In the genomic region with DNA sequence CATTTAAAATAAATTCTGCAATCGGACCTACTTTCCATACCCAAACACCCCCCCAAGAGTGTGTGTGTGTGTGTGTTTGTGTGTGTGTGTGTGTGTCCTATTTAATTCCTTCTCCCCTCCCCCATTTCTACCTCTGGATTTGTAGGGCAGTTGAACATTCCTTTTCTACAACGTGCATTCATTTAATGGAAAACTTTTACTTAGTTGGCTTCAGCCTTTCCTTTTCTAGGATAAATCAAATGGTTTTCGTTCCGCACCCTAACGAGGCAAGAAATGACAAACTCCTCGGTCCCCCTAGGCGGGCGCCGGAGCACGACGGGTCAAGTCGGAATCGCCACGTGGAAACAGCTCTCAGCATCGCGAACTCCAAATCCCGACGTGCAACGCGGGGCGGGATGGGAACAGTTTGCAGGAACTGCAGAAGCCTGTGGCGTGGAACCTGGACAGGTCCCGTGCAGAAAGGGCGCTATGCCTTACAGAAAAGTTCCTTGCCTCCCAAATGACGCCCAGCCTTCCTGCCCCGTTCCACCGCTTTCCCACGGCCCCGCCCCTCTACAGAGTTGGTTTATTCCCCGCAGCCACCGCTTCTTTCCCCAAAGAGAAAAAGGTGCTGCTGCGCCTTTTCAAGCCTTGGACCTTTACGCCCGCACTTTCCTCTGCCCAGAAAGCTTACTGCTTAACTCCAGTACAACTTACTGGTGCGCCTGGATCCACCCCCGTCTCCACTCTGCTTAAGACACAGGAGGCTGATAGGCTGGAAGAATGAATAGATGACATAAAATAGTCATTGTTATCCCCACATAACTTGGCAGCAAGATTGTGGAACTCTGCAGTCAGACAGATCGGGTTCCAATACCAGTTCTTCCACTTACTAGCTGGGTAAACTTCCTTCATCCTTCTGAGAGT, we compare ENCODE assay signal across 8 cellular contexts. TPM values are rescaled to one million over a fixed set of nuclear protein-coding genes. Genes with fewer than 3 reads are reported as not detected.
DNase-seq lines count a peak whose midpoint lies in the region; ATAC-seq lines count a peak whose summit lies in the region.

No MANE protein-coding gene starts in this region.

- H3K4me3 Mint-ChIP-seq in activated CD4-positive, alpha-beta memory T cell treated with anti-CD3 and anti-CD28 coated beads for 36 hours = peak overlapping the region; percentile 96

- POLR2A ChIA-PET in activated CD4-positive, alpha-beta memory T cell treated with anti-CD3 and anti-CD28 coated beads for 36 hours (lab: Charles Lee) = interaction anchor here (0.9 to 3.2 kb wide), 6 partner anchors 21 to 250 kb away, joined by 3 to 13 read pairs (median 4); partner anchors contain the start of genes ABCF3, DVL3 and PARL

- H3K36me3 Mint-ChIP-seq in activated CD4-positive, alpha-beta memory T cell treated with anti-CD3 and anti-CD28 coated beads for 36 hours = peaks cover 8% of the 10 kb centered on the region

- peak overlapping the region; percentile 80 for H3K9ac ChIP-seq in endocrine pancreas (ENCODE audit: control insufficient read depth, insufficient read depth, low read length)

- no peaks in the 10 kb centered on the region for H3K27me3 ChIP-seq in endocrine pancreas (ENCODE audit: control insufficient read depth, insufficient read depth, low read length)

- CTCF ChIA-PET in activated CD4-positive, alpha-beta memory T cell treated with anti-CD3 and anti-CD28 coated beads for 36 hours (lab: Charles Lee) = interaction anchor here (1.4 to 1.8 kb wide), 4 partner anchors 22 to 249 kb away, joined by 3 to 6 read pairs (median 4); partner anchors contain the start of genes DVL3 and PARL

- no peaks in the 10 kb centered on the region for H3K36me3 ChIP-seq in endocrine pancreas (ENCODE audit: control insufficient read depth, insufficient read depth, low read length)

- peaks cover 12% of the 10 kb centered on the region for H3K4me1 ChIP-seq in endocrine pancreas (ENCODE audit: control insufficient read depth, insufficient read depth, low read length)

- peak overlapping the region; percentile 91 for H3K27ac Mint-ChIP-seq in activated CD4-positive, alpha-beta memory T cell treated with anti-CD3 and anti-CD28 coated beads for 36 hours

- no peaks in the 10 kb centered on the region for H3K9me3 ChIP-seq in endocrine pancreas (ENCODE audit: control insufficient read depth, low read length)

- H3K9me3 Mint-ChIP-seq in activated CD4-positive, alpha-beta memory T cell treated with anti-CD3 and anti-CD28 coated beads for 36 hours = no peaks in the 10 kb centered on the region

- H3K4me1 Mint-ChIP-seq in activated CD4-positive, alpha-beta memory T cell treated with anti-CD3 and anti-CD28 coated beads for 36 hours (ENCODE audit: low read depth) = peaks cover 35% of the 10 kb centered on the region

- no peaks in the 10 kb centered on the region for H3K27me3 Mint-ChIP-seq in activated CD4-positive, alpha-beta memory T cell treated with anti-CD3 and anti-CD28 coated beads for 36 hours

- ATAC-seq in HG03159 (IDR thresholded peaks at IDR 0.05; ENCODE audit: unreplicated experiment) (peak; percentile 29), GM18870 (IDR thresholded peaks at IDR 0.05; ENCODE audit: unreplicated experiment) (no peak)

- peak; percentile 82 for DNase-seq in ELF-1 (ENCODE audit: low read depth, low spot score)
- DNase-seq in NCI-H526 (lab: John Stamatoyannopoulos, UW) = peak; percentile 90 to 95
- peak; percentile 74 for DNase-seq in activated CD4-positive, alpha-beta memory T cell treated with anti-CD3 and anti-CD28 coated beads for 36 hours
- peak; percentile 81 to 84 for DNase-seq in lung microvascular endothelial cell (ENCODE audit: low read depth in 2 of 2)
- peak; percentile 28 for DNase-seq in stimulated activated CD8-positive, alpha-beta memory T cell treated with anti-CD3 and anti-CD28 coated beads, Interleukin-12 subunit alpha, Interleukin-12 subunit beta, amount 100 ng/mL, for 4 hours (ENCODE audit: low read depth)

- peak overlapping the region; percentile 92 for H3K4me3 ChIP-seq in endocrine pancreas (ENCODE audit: control insufficient read depth, insufficient read depth, low read length)

- intact Hi-C loops in activated CD4-positive, alpha-beta memory T cell treated with anti-CD3 and anti-CD28 coated beads for 36 hours (cut with micrococcal nuclease) = loop anchor here (1.0 kb wide), 4 partner anchors 40 to 239 kb away; partner anchors contain the start of genes AP2M1 and EEF1AKMT4

RNA-seq across cellular contexts. Expression of gene EIF2B5, which starts 1.1 kb away (rescaled TPM):
- 10 to 100 TPM; 49.6 to 51.5 TPM for total RNA-seq in activated CD4-positive, alpha-beta memory T cell treated with anti-CD3 and anti-CD28 coated beads for 36 hours
- total RNA-seq in lung microvascular endothelial cell = 25.9 and 34.3 TPM in 2 replicates

RNA-seq across cellular contexts. Expression of gene DVL3, which starts 21.1 kb away (rescaled TPM):
- total RNA-seq in activated CD4-positive, alpha-beta memory T cell treated with anti-CD3 and anti-CD28 coated beads for 36 hours = 10 to 100 TPM; 28.5 to 32.4 TPM
- total RNA-seq in lung microvascular endothelial cell = 15.0 and 19.8 TPM in 2 replicates

RNA-seq across cellular contexts. Expression of gene HTR3E, which starts 37.2 kb away (rescaled TPM):
- total RNA-seq in activated CD4-positive, alpha-beta memory T cell treated with anti-CD3 and anti-CD28 coated beads for 36 hours = not detected
- total RNA-seq in lung microvascular endothelial cell = not detected in 2 replicates

RNA-seq across cellular contexts. Expression of gene AP2M1, which starts 40.6 kb away (rescaled TPM):
- total RNA-seq in activated CD4-positive, alpha-beta memory T cell treated with anti-CD3 and anti-CD28 coated beads for 36 hours = 100 to 1,000 TPM; 218 to 221 TPM
- 442 and 454 TPM in 2 replicates for total RNA-seq in lung microvascular endothelial cell

RNA-seq across cellular contexts. Expression of gene ABCF3, which starts 51.9 kb away (rescaled TPM):
- total RNA-seq in activated CD4-positive, alpha-beta memory T cell treated with anti-CD3 and anti-CD28 coated beads for 36 hours = 10 to 100 TPM; 41.2 to 48.7 TPM
- total RNA-seq in lung microvascular endothelial cell = 42.7 and 57.5 TPM in 2 replicates

Comparison
In these comparisons a context has a peak if more than half of its experiments do, and no peak if none do; other contexts are left out.
1. DNase-seq: peak in every context shown above with its lines; median percentile 92 in NCI-H526; 82 in lung microvascular endothelial cell; 82 in ELF-1; 74 in activated CD4-positive, alpha-beta memory T cell treated with anti-CD3 and anti-CD28 coated beads for 36 hours; 28 in stimulated activated CD8-positive, alpha-beta memory T cell treated with anti-CD3 and anti-CD28 coated beads, Interleukin-12 subunit alpha, Interleukin-12 subunit beta, amount 100 ng/mL, for 4 hours.